Comparison of ENCODE assay signal across 25 cellular contexts in genomic region chr18:44968336-44968735, GRCh38.
A peak's percentile ranks its signal among the peaks of the same experiment; 100 is the strongest.
DNase-seq lines count a peak whose midpoint lies in the region; FAIRE-seq and TF ChIP-seq lines count a peak whose summit lies in the region.
"Had no signal": no experiment of that assay in that cellular context is flagged by ENCODE, and none has a peak within 500 bp of the region (broad histone marks: within the 10 kb centered on the region; RNA-seq: fewer than 3 reads in every experiment).

No MANE protein-coding gene starts in this region.

- no peak overlapping the region for H3K27ac ChIP-seq in mesendoderm (ENCODE audit: low read depth, low read length)
- no peak overlapping the region for H3K27ac ChIP-seq in kidney (ENCODE audit: low read depth in 2 of 2, low read length in 2 of 2)
- H3K27ac ChIP-seq: A549; BLaER1 treated with 17β-estradiol and CSF1 and Interleukin-3, amounts not matched to agents 10 nM and 100 nM; heart left ventricle; left ventricle myocardium inferior had no signal

- no peak overlapping the region for H3K4ac ChIP-seq in mesendoderm (ENCODE audit: low read depth, low read length)

- no peak overlapping the region for H3K4me3 Mint-ChIP-seq in activated CD4-positive, alpha-beta T cell treated with anti-CD3 and anti-CD28 coated beads, Interleukin-2, amount 10 ng/mL, durations not matched to agents 7 days and 5 days
- H3K4me3 Mint-ChIP-seq: activated naive CD8-positive, alpha-beta T cell treated with anti-CD3 and anti-CD28 coated beads, Interleukin-2, amount 10 ng/mL, durations not matched to agents 7 days and 5 days; activated T-helper 17 cell treated with anti-CD3 and anti-CD28 coated beads, Interleukin-2, amount 50 U/mL, for 72 hours; brain; immature natural killer cell had no signal

- H2BK5ac ChIP-seq in mesendoderm (ENCODE audit: low read length), result no peak overlapping the region

- no peak overlapping the region for H3K23ac ChIP-seq in mesendoderm (ENCODE audit: low read length)

- no peak overlapping the region for H2BK15ac ChIP-seq in mesendoderm (replicated peaks; ENCODE audit: low read depth)

- H4K5ac ChIP-seq in mesendoderm (ENCODE audit: low read length), result no peak overlapping the region

- no peak overlapping the region for H3K56ac ChIP-seq in mesendoderm (ENCODE audit: low read length)

- H3K4me3 ChIP-seq in mesendoderm (ENCODE audit: low read length) (no peak overlapping the region), kidney (ENCODE audit: low read length in 2 of 2) (no peak overlapping the region)
- H3K4me3 ChIP-seq: A549; BLaER1 treated with 17β-estradiol and CSF1 and Interleukin-3, amounts not matched to agents 10 nM and 100 nM; heart left ventricle; left ventricle myocardium inferior; uterus had no signal

- H3K79me2 ChIP-seq in mesendoderm (ENCODE audit: control insufficient read depth, insufficient read depth, low read length), result no peaks in the 10 kb centered on the region

- H3K4me2 ChIP-seq in mesendoderm (ENCODE audit: low read length), result no peak overlapping the region
- H3K4me2 ChIP-seq: A549; BLaER1 treated with 17β-estradiol and CSF1 and Interleukin-3, amounts not matched to agents 10 nM and 100 nM had no signal

- no CpG with 5 or more reads among the region's 2 CpGs for WGBS in mesendoderm (ENCODE audit: extremely low coverage, insufficient coverage, low lambda C conversion rate)

- DNase-seq in NCI-H82 (lab: John Stamatoyannopoulos, UW) (peak; percentile 8), NCI-H82 treated with DMSO at 0.1 percent for 48 hours (lab: John Stamatoyannopoulos, UW; ENCODE audit: unreplicated experiment) (no peak), astrocyte of the hippocampus (ENCODE audit: low read depth, low spot score) (peak; percentile 19), mesendoderm (peak; percentile 53), kidney (no peak), GM19238 (ENCODE audit: insufficient read length, low spot score) (no peak)
- no peak for DNase-seq in activated CD4-positive, alpha-beta T cell treated with anti-CD3 and anti-CD28 coated beads, Interleukin-2, amount 10 ng/mL, durations not matched to agents 7 days and 5 days
- no peak for DNase-seq in activated naive CD4-positive, alpha-beta T cell treated with Interleukin-2 at 50 U/mL for 16 hours
- DNase-seq: activated CD4-positive, alpha-beta T cell treated with anti-CD3 and anti-CD28 coated beads, Interleukin-2, amount 50 U/mL, for 1 hour; activated naive CD8-positive, alpha-beta T cell treated with anti-CD3 and anti-CD28 coated beads, Interleukin-2, amount 10 ng/mL, durations not matched to agents 7 days and 5 days; heart left ventricle; immature natural killer cell; left ventricle myocardium inferior; NCI-H1105; NCI-H2081; NCI-H526; PC-3; SHP77 treated with DMSO at 0.1 percent for 48 hours; stimulated activated CD4-positive, alpha-beta T cell treated with anti-CD3 and anti-CD28 coated beads, Interleukin-4, amount 100 ng/mL, for 4 hours; uterus had no signal

- H3K27me3 ChIP-seq in mesendoderm (ENCODE audit: insufficient read depth, low read length, poor library complexity), result no peaks in the 10 kb centered on the region
- H3K27me3 ChIP-seq: BLaER1 treated with 17β-estradiol and CSF1 and Interleukin-3, amounts not matched to agents 10 nM and 100 nM; heart left ventricle; uterus had no signal

- no peaks in the 10 kb centered on the region for H3K36me3 Mint-ChIP-seq in activated CD4-positive, alpha-beta T cell treated with anti-CD3 and anti-CD28 coated beads, Interleukin-2, amount 10 ng/mL, durations not matched to agents 7 days and 5 days (ENCODE audit: low read depth)
- H3K36me3 Mint-ChIP-seq: activated naive CD8-positive, alpha-beta T cell treated with anti-CD3 and anti-CD28 coated beads, Interleukin-2, amount 10 ng/mL, durations not matched to agents 7 days and 5 days had no signal

- no peaks in the 10 kb centered on the region for H3K79me1 ChIP-seq in mesendoderm (ENCODE audit: low read length)

- H3K9me3 ChIP-seq in kidney (ENCODE audit: control insufficient read depth in 1 of 2, low read length in 2 of 2), result no peaks in the 10 kb centered on the region
- H3K9me3 ChIP-seq: A549, heart left ventricle, left ventricle myocardium inferior, uterus had no signal

- H3K27me3 Mint-ChIP-seq in activated CD4-positive, alpha-beta T cell treated with anti-CD3 and anti-CD28 coated beads, Interleukin-2, amount 10 ng/mL, durations not matched to agents 7 days and 5 days, result peaks cover 4% of the 10 kb centered on the region
- H3K27me3 Mint-ChIP-seq: brain had no signal

- CTCF ChIA-PET in activated CD4-positive, alpha-beta T cell treated with anti-CD3 and anti-CD28 coated beads, Interleukin-2, amount 10 ng/mL, durations not matched to agents 7 days and 5 days (lab: Charles Lee), result no interaction called here

- H3K36me3 ChIP-seq in mesendoderm (ENCODE audit: control insufficient read depth, insufficient read depth, low read length) (no peaks in the 10 kb centered on the region), kidney (ENCODE audit: control insufficient read depth in 1 of 2, insufficient read depth in 2 of 2, low read length in 2 of 2) (no peaks in the 10 kb centered on the region)
- H3K36me3 ChIP-seq: BLaER1 treated with 17β-estradiol and CSF1 and Interleukin-3, amounts not matched to agents 10 nM and 100 nM; heart left ventricle; left ventricle myocardium inferior; uterus had no signal

- H3K4me1 ChIP-seq in mesendoderm (ENCODE audit: control insufficient read depth, low read depth, low read length) (no peaks in the 10 kb centered on the region), kidney (ENCODE audit: control insufficient read depth in 1 of 2, insufficient read depth in 1 of 2, low read depth in 1 of 2, low read length in 2 of 2) (peaks cover 0 to 9% of the 10 kb centered on the region in 2 donors)
- H3K4me1 ChIP-seq: A549 had no signal

- intact Hi-C loops in kidney (cut with DNase I), result no loop called here

- H4K8ac ChIP-seq in mesendoderm (ENCODE audit: low read depth, low read length), result no peak overlapping the region

- TF ChIP-seq CTCF in kidney (IDR thresholded peaks at IDR 0.05; ENCODE audit: borderline replicate concordance, extremely low read depth, insufficient read depth), result no peak

- no peak overlapping the region for H2AK5ac ChIP-seq in mesendoderm (ENCODE audit: low read length)

- H3K9ac ChIP-seq in mesendoderm (ENCODE audit: low read length), result no peak overlapping the region
- no peak overlapping the region for H3K9ac ChIP-seq in kidney (ENCODE audit: low read length in 2 of 2)
- H3K9ac ChIP-seq: BLaER1 treated with 17β-estradiol and CSF1 and Interleukin-3, amounts not matched to agents 10 nM and 100 nM had no signal

- no peak for FAIRE-seq in kidney (lab: Jason Lieb, UNC)
- FAIRE-seq: A549, colon had no signal

- H3K4me1 Mint-ChIP-seq in activated CD4-positive, alpha-beta T cell treated with anti-CD3 and anti-CD28 coated beads, Interleukin-2, amount 10 ng/mL, durations not matched to agents 7 days and 5 days, result no peaks in the 10 kb centered on the region
- H3K4me1 Mint-ChIP-seq: activated naive CD8-positive, alpha-beta T cell treated with anti-CD3 and anti-CD28 coated beads, Interleukin-2, amount 10 ng/mL, durations not matched to agents 7 days and 5 days; activated T-helper 17 cell treated with anti-CD3 and anti-CD28 coated beads, Interleukin-2, amount 50 U/mL, for 72 hours; immature natural killer cell had no signal

- H3K27ac Mint-ChIP-seq in activated CD4-positive, alpha-beta T cell treated with anti-CD3 and anti-CD28 coated beads, Interleukin-2, amount 10 ng/mL, durations not matched to agents 7 days and 5 days, result no peak overlapping the region
- H3K27ac Mint-ChIP-seq: activated naive CD8-positive, alpha-beta T cell treated with anti-CD3 and anti-CD28 coated beads, Interleukin-2, amount 10 ng/mL, durations not matched to agents 7 days and 5 days; activated T-helper 17 cell treated with anti-CD3 and anti-CD28 coated beads, Interleukin-2, amount 50 U/mL, for 72 hours had no signal

- POLR2A ChIA-PET in activated CD4-positive, alpha-beta T cell treated with anti-CD3 and anti-CD28 coated beads, Interleukin-2, amount 10 ng/mL, durations not matched to agents 7 days and 5 days (lab: Charles Lee), result no interaction called here

- H3K9me3 Mint-ChIP-seq in activated CD4-positive, alpha-beta T cell treated with anti-CD3 and anti-CD28 coated beads, Interleukin-2, amount 10 ng/mL, durations not matched to agents 7 days and 5 days, result no peaks in the 10 kb centered on the region
- H3K9me3 Mint-ChIP-seq: activated naive CD8-positive, alpha-beta T cell treated with anti-CD3 and anti-CD28 coated beads, Interleukin-2, amount 10 ng/mL, durations not matched to agents 7 days and 5 days; activated T-helper 17 cell treated with anti-CD3 and anti-CD28 coated beads, Interleukin-2, amount 50 U/mL, for 72 hours; immature natural killer cell had no signal

- no peak overlapping the region for H2BK120ac ChIP-seq in mesendoderm (ENCODE audit: low read depth, low read length)

- H3K18ac ChIP-seq in mesendoderm (ENCODE audit: low read length), result no peak overlapping the region

Comparison
In these comparisons a context has a peak if more than half of its experiments do, and no peak if none do; other contexts are left out.
1. DNase-seq: peak in NCI-H82 (single experiment), astrocyte of the hippocampus (single experiment) and mesendoderm (single experiment); none in NCI-H82 treated with DMSO at 0.1 percent for 48 hours (single experiment), activated CD4-positive, alpha-beta T cell treated with anti-CD3 and anti-CD28 coated beads, Interleukin-2, amount 10 ng/mL, durations not matched to agents 7 days and 5 days (single experiment), kidney (single experiment), GM19238 (single experiment) and activated naive CD4-positive, alpha-beta T cell treated with Interleukin-2 at 50 U/mL for 16 hours (single experiment).